ENCODE assay signal across 13 cellular contexts in the genomic region with DNA sequence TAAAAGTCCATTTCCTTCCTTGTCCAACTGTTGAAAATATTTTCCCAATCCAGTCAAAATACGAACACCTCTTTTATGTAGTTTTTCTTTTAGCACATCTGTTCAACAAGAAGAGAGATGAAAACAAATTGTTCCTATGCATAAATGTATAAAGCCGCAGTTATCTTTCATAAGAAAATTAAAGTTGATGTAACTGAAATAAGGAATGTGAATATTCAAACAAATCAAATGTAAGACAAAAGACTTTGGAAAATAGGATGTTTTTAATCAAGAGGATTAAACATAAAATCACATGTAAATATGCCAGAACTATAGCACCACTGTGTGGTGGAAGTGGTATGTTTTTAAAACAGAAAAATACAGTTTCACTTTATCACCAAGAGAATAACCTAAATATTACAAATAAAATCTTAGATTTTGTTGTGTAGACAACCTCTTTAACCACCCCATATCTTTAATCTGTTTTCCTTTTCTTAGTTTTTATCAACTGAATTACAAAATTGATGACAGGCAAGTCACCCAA. TPM values are rescaled to one million over a fixed set of nuclear protein-coding genes. Genes with fewer than 3 reads are reported as not detected.
A peak's percentile ranks its signal among the peaks of the same experiment; 100 is the strongest.
DNase-seq lines count a peak whose midpoint lies in the region; ATAC-seq, FAIRE-seq and TF ChIP-seq lines count a peak whose summit lies in the region.
"Had no signal": no experiment of that assay in that cellular context is flagged by ENCODE, and none has a peak within 500 bp of the region (broad histone marks: within the 10 kb centered on the region; RNA-seq: fewer than 3 reads in every experiment).

No MANE protein-coding gene starts in this region.

- no peak overlapping the region for H3K4me2 ChIP-seq in OCI-LY3 (ENCODE audit: low read length)

- H3K9me3 ChIP-seq in OCI-LY3 (ENCODE audit: insufficient read depth, low read length), result no peaks in the 10 kb centered on the region
- H3K9me3 ChIP-seq in small intestine (ENCODE audit: control insufficient read depth, low read depth), result no peaks in the 10 kb centered on the region
- H3K9me3 ChIP-seq: upper lobe of right lung had no signal

- H3K27ac ChIP-seq in OCI-LY3 (ENCODE audit: low read length) (no peak overlapping the region), small intestine (ENCODE audit: low read depth in 1 of 2, low read length in 1 of 2) (no peak overlapping the region)
- H3K27ac ChIP-seq: upper lobe of right lung had no signal

- WGBS in small intestine, 3 donors, result 77 to 91% (median 88%) methylated on average over 2 of the region's 2 CpGs

- no peak overlapping the region for H3K9ac ChIP-seq in OCI-LY3 (ENCODE audit: low read length)

- peak; percentile 44 for FAIRE-seq in small intestine (lab: Jason Lieb, UNC)

- no peak overlapping the region for H2AFZ ChIP-seq in OCI-LY3 (ENCODE audit: low read depth, low read length)

- TF ChIP-seq CTCF in OCI-LY3 (IDR thresholded peaks at IDR 0.05; ENCODE audit: low read depth, low read length), result peak; percentile 58
- peak; percentile 45 for TF ChIP-seq CTCF in epithelial cell of proximal tubule (conservative IDR thresholded peaks at IDR 0.05; ENCODE audit: low read depth, low read length)

- DNase-seq in NCI-H82 (lab: John Stamatoyannopoulos, UW), result peak; percentile 25
- no peak for DNase-seq in NCI-H82 treated with DMSO at 0.1 percent for 48 hours (lab: John Stamatoyannopoulos, UW; ENCODE audit: unreplicated experiment)
- no peak for DNase-seq in epithelial cell of proximal tubule (ENCODE audit: low read depth)
- no peak for DNase-seq in small intestine
- no peak for DNase-seq in cardiac septum (ENCODE audit: low spot score)
- no peak for DNase-seq in activated CD4-positive, alpha-beta T cell treated with anti-CD3 and anti-CD28 coated beads for 4 hours
- DNase-seq: activated CD4-positive, alpha-beta T cell treated with anti-CD3 and anti-CD28 coated beads for 48 hours; anterior cingulate cortex; NCI-H345; stimulated activated CD4-positive, alpha-beta T cell treated with anti-CD3 and anti-CD28 coated beads, Interleukin-2, amount 100 ng/mL, for 24 hours; upper lobe of right lung had no signal

- no peaks in the 10 kb centered on the region for H3K4me1 ChIP-seq in OCI-LY3 (ENCODE audit: low read length)
- H3K4me1 ChIP-seq in small intestine (ENCODE audit: control insufficient read depth in 2 of 2, insufficient read depth in 1 of 2, low read depth in 1 of 2, low read length in 1 of 2), result no peaks in the 10 kb centered on the region
- H3K4me1 ChIP-seq: upper lobe of right lung had no signal

- H3K79me2 ChIP-seq in OCI-LY3 (ENCODE audit: low read length), result no peaks in the 10 kb centered on the region

- H3K27me3 ChIP-seq in OCI-LY3 (ENCODE audit: low read depth, low read length) (no peaks in the 10 kb centered on the region), small intestine (ENCODE audit: control insufficient read depth in 2 of 2, insufficient read depth in 2 of 2, low read length in 2 of 2) (no peaks in the 10 kb centered on the region)
- H3K27me3 ChIP-seq: upper lobe of right lung had no signal

- H4K20me1 ChIP-seq in OCI-LY3 (ENCODE audit: insufficient read depth, low read length), result no peaks in the 10 kb centered on the region

- no peak overlapping the region for H3K4me3 ChIP-seq in OCI-LY3 (ENCODE audit: low read length)
- H3K4me3 ChIP-seq in epithelial cell of proximal tubule (ENCODE audit: low read depth, low read length), result no peak overlapping the region
- no peak overlapping the region for H3K4me3 ChIP-seq in small intestine (ENCODE audit: low read depth in 1 of 2, low read length in 2 of 2)
- H3K4me3 ChIP-seq: upper lobe of right lung had no signal

- ATAC-seq in HG03439 (IDR thresholded peaks at IDR 0.05; ENCODE audit: unreplicated experiment), result no peak
- ATAC-seq: upper lobe of right lung had no signal

- intact Hi-C loops in cardiac septum (cut with DNase I), result no loop called here

- H3K36me3 ChIP-seq in OCI-LY3 (replicated peaks; ENCODE audit: low read depth, low read length) (no peaks in the 10 kb centered on the region), small intestine (ENCODE audit: control insufficient read depth in 2 of 2, insufficient read depth in 2 of 2, low read length in 2 of 2) (no peaks in the 10 kb centered on the region)
- H3K36me3 ChIP-seq: upper lobe of right lung had no signal

RNA-seq across cellular contexts. Expression of gene CAPS2, which starts 40.4 kb away (rescaled TPM):
- total RNA-seq in epithelial cell of proximal tubule (0.06 and 1.7 TPM in 2 replicates), cardiac septum (13.6 TPM)
- polyA plus RNA-seq in small intestine, result 1 to 10 TPM in 2 of 3 donors, under 1 TPM in 1; 0.27 to 3.1 (median 1.8) TPM

RNA-seq across cellular contexts. Expression of gene GLIPR1L1, which starts 44.7 kb away (rescaled TPM):
- not detected in 2 replicates for total RNA-seq in epithelial cell of proximal tubule
- not detected for polyA plus RNA-seq in small intestine
- total RNA-seq in cardiac septum, result not detected
- total RNA-seq: upper lobe of right lung had no signal
